Comparison of ENCODE assay signal across 26 cellular contexts in the genomic region with DNA sequence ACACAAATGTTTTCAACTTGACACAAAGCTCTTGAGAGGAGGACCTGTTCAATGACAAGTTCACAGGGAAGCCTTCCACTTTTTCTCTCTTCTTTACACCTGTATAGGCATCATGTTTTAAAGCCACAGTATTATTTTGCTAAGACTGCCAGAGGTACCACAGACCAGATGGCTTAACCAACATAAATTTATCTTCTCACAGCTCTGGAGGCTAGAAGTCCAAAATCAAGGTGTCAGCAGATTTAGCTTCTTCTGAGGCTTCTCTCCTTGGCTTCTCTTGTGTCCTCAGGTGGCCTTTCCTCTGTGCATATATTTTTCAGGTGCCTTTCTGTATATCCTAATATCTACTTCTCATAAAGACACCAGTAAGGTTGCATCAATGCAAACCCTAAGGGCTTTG.
"Had no signal": no experiment of that assay in that cellular context is flagged by ENCODE, and none has a peak within 500 bp of the region (broad histone marks: within the 10 kb centered on the region; RNA-seq: fewer than 3 reads in every experiment).

No MANE protein-coding gene starts in this region.

- DNase-seq: colonic mucosa; cortex of kidney; effector CD8-positive, alpha-beta T cell; effector memory CD8-positive, alpha-beta T cell; endodermal cell; erythroblast; esophagus squamous epithelium; foreskin fibroblast; foreskin melanocyte; gastrocnemius medialis; glutamatergic neuron; head of caudate nucleus; heart right ventricle; hippocampal formation; left cardiac atrium; left lung; left ventricle myocardium superior; lower lobe of right lung; mesenchymal stem cell; mucosa of descending colon; naive B cell had no signal

- H3K4me3 ChIP-seq: colonic mucosa, esophagus squamous epithelium, gastrocnemius medialis, heart right ventricle, left lung, lower lobe of right lung, mucosa of descending colon had no signal

- H3K27me3 ChIP-seq: colonic mucosa, esophagus squamous epithelium, gastrocnemius medialis, heart right ventricle, left lung had no signal

- FAIRE-seq: endometrium, islet of Langerhans, keratinocyte had no signal

- H3K4me1 ChIP-seq: colonic mucosa, esophagus squamous epithelium, gastrocnemius medialis, heart right ventricle, left lung, lower lobe of right lung had no signal

- H3K27ac ChIP-seq: colonic mucosa, epithelial cell of prostate, esophagus squamous epithelium, gastrocnemius medialis, heart right ventricle, left lung, lower lobe of right lung had no signal

- H3K36me3 ChIP-seq: colonic mucosa, esophagus squamous epithelium, gastrocnemius medialis, heart right ventricle, left lung, lower lobe of right lung had no signal

- ATAC-seq: effector memory CD8-positive, alpha-beta T cell; esophagus mucosa; gastrocnemius medialis; heart right ventricle; left cardiac atrium; left lung; left ventricle myocardium superior; lower lobe of right lung; mucosa of descending colon had no signal

- H3K9me3 ChIP-seq: colonic mucosa, esophagus squamous epithelium, gastrocnemius medialis, heart right ventricle, left lung, lower lobe of right lung had no signal
